Comparison of ENCODE assay signal across 10 cellular contexts in genomic region chr1:15260418-15261154, GRCh38. TPM values are rescaled to one million over a fixed set of nuclear protein-coding genes. Genes with fewer than 3 reads are reported as not detected.
DNase-seq lines count a peak whose midpoint lies in the region; ATAC-seq, FAIRE-seq and TF ChIP-seq lines count a peak whose summit lies in the region.
"Had no signal": no experiment of that assay in that cellular context is flagged by ENCODE, and none has a peak within 500 bp of the region (broad histone marks: within the 10 kb centered on the region; RNA-seq: fewer than 3 reads in every experiment).

No MANE protein-coding gene starts in this region.

- DNase-seq in H4 (ENCODE audit: low spot score) (peak; percentile 38), RCC 7860 (ENCODE audit: low spot score) (peak; percentile 65), endodermal cell (peak; percentile 50), ovary (peak in 4 of 5 donors; percentile 44 to 74 (median 63)), T-helper 1 cell (no peak), GM13977 (ENCODE audit: low spot score) (no peak), NCI-H524 treated with DMSO at 0.1 percent for 48 hours (lab: John Stamatoyannopoulos, UW) (no peak)
- DNase-seq: effector memory CD8-positive, alpha-beta T cell had no signal

- no peak for ATAC-seq in HG02884 (IDR thresholded peaks at IDR 0.05; ENCODE audit: unreplicated experiment)

- H3K9me3 ChIP-seq in endodermal cell (ENCODE audit: control insufficient read depth, low read length): peaks cover 8% of the 10 kb centered on the region
- no peaks in the 10 kb centered on the region for H3K9me3 ChIP-seq in ovary

- peaks cover 18% of the 10 kb centered on the region for H3K27me3 Mint-ChIP-seq in endodermal cell (ENCODE audit: insufficient read depth)

- H3K27ac ChIP-seq in endodermal cell (ENCODE audit: low read depth, low read length) (no peak overlapping the region), ovary (peak overlapping the region in 1 of 2 donors; percentile 49)
- H3K27ac ChIP-seq: HL-60 had no signal

- no peak overlapping the region for H3K4me3 Mint-ChIP-seq in endodermal cell

- H3K4me1 ChIP-seq in endodermal cell (ENCODE audit: control insufficient read depth, insufficient read depth, low read length) (no peaks in the 10 kb centered on the region), ovary (ENCODE audit: insufficient read depth) (peaks cover 15% of the 10 kb centered on the region)

- WGBS in endodermal cell (ENCODE audit: insufficient coverage in 1 of 2, insufficient read length in 1 of 2), 2 experiments: 90 to 92% methylated on average over 12 of the region's 12 CpGs
- WGBS in ovary, 3 donors: 19 to 27% (median 21%) methylated on average over 12 of the region's 12 CpGs

- H3K4me1 Mint-ChIP-seq in endodermal cell: peaks cover 12% of the 10 kb centered on the region

- in situ Hi-C loops in GM13977 (cut with MboI; ENCODE audit: low pct_unique_long_range_greater_than_20kb, low sequenced_read_pairs, unreplicated experiment): no loop called here

- H3K27ac Mint-ChIP-seq in endodermal cell: no peak overlapping the region

- TF ChIP-seq POLR2A in ovary (IDR thresholded peaks at IDR 0.05): no peak

- FAIRE-seq in RCC 7860 (lab: Jason Lieb, UNC): peak; percentile 59

- H3K36me3 ChIP-seq in endodermal cell (ENCODE audit: control insufficient read depth, insufficient read depth, low read length) (no peaks in the 10 kb centered on the region), ovary (no peaks in the 10 kb centered on the region)

- intact Hi-C loops in ovary (cut with DNase I): loop anchor here in 1 of 4 donors (5.0 kb wide), 1 partner anchor 103 kb away; no protein-coding TSS in a partner anchor

- H3K27me3 ChIP-seq in endodermal cell (ENCODE audit: control insufficient read depth, insufficient read depth, low read length, poor library complexity, severe bottlenecking) (no peaks in the 10 kb centered on the region), ovary (no peaks in the 10 kb centered on the region)

- no peak for TF ChIP-seq CTCF in endodermal cell (conservative IDR thresholded peaks at IDR 0.05)
- no peak for TF ChIP-seq CTCF in ovary (IDR thresholded peaks at IDR 0.05)
- no peak for TF ChIP-seq CTCF in GM13977 (IDR thresholded peaks at IDR 0.05; ENCODE audit: extremely low read depth, insufficient read depth, missing control alignments)

- no peaks in the 10 kb centered on the region for H3K36me3 Mint-ChIP-seq in endodermal cell (ENCODE audit: low read depth)

- H3K9ac ChIP-seq in endodermal cell (ENCODE audit: extremely low read depth, low read length, poor library complexity, severe bottlenecking): no peak overlapping the region

- H3K9me3 Mint-ChIP-seq in endodermal cell: no peaks in the 10 kb centered on the region
- H3K9me3 Mint-ChIP-seq: effector memory CD8-positive, alpha-beta T cell had no signal

- TF ChIP-seq EP300 in ovary (IDR thresholded peaks at IDR 0.05): no peak

- H3K4me3 ChIP-seq in endodermal cell (ENCODE audit: low read length) (no peak overlapping the region), ovary (no peak overlapping the region)

RNA-seq across cellular contexts. Expression of gene FHAD1, which starts 13.6 kb away (rescaled TPM):
- 0.17 TPM in 1 of 2 replicates, not detected in the other for total RNA-seq in H4 (2014; rRNA removed; shearing (Covaris generic))
- total RNA-seq in endodermal cell: 1 to 10 TPM; 2.9 to 3.6 TPM
- 1.7 TPM for polyA plus RNA-seq in endodermal cell (2013, experiment 1 of 2)
- 2.1 TPM for polyA plus RNA-seq in endodermal cell (2013, experiment 2 of 2)
- total RNA-seq in ovary: 10 to 100 TPM in 1 of 7 donors, 1 to 10 TPM in 4, under 1 TPM in 2; 0.53 to 23.0 (median 2.3) TPM
- polyA plus RNA-seq in ovary: under 1 TPM; 0.40 to 0.65 TPM

Comparison
In these comparisons a context has a peak if more than half of its experiments do, and no peak if none do; other contexts are left out.
1. DNase-seq: peak in H4 (single experiment), RCC 7860 (single experiment), endodermal cell (single experiment) and ovary (4 of 5); none in T-helper 1 cell (0 of 5), GM13977 (single experiment) and NCI-H524 treated with DMSO at 0.1 percent for 48 hours (single experiment).